In the genomic region with DNA sequence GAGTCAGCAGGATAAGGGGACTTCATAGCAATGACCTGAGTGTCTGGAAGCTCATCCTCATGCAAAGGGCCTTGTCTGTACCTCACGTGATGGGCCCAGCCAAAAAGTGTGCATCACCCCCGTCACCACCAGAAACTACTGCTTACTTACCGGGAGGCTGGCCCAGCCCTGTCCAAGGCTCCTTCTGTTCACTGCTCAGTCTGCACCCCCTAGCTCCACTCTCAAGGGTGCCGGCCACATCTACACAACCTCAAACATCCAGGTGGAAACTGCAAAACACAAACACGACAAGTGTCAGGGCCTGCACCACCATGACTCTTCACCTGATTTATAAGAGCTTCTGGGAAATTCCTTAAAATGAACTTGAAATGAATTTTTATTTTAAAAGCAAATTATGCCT, we compare ENCODE assay signal across 33 cellular contexts. TPM values are rescaled to one million over a fixed set of nuclear protein-coding genes. Genes with fewer than 3 reads are reported as not detected.
"Had no signal": no experiment of that assay in that cellular context is flagged by ENCODE, and none has a peak within 500 bp of the region (broad histone marks: within the 10 kb centered on the region; RNA-seq: fewer than 3 reads in every experiment).

No MANE protein-coding gene starts in this region.

- H3K36me3 ChIP-seq: esophagus muscularis mucosa, gastroesophageal sphincter, heart left ventricle, lower lobe of right lung, neutrophil, pancreas, right lobe of liver, thoracic aorta, tibial nerve, upper lobe of right lung, uterus had no signal

- H3K9me3 Mint-ChIP-seq: dendritic cell treated with granulocyte-macrophage colony-stimulating factor and Interleukin-4, amounts not matched to agents 40 ng/mL and 50 ng/mL, for 4 days; mesothelial cell of epicardium; natural killer cell treated with Interleukin-12 subunit alpha and Interleukin-12 subunit beta and Interleukin-15 and Interleukin-18, amount 100 ng/mL, for 72 hours; neural crest cell; stimulated activated naive CD8-positive, alpha-beta T cell treated with anti-CD3 and anti-CD28 coated beads, Interleukin-15, Interleukin-2, amounts not matched to agents 100 ng/mL and 50 ng/mL, for 24 hours had no signal

- H3K27me3 ChIP-seq: esophagus muscularis mucosa, gastroesophageal sphincter, heart left ventricle, pancreas, right lobe of liver, tibial nerve, upper lobe of right lung, uterus had no signal

- H3K4me3 Mint-ChIP-seq: dendritic cell treated with granulocyte-macrophage colony-stimulating factor and Interleukin-4, amounts not matched to agents 40 ng/mL and 50 ng/mL, for 4 days; mesothelial cell of epicardium; naive B cell; natural killer cell treated with Interleukin-12 subunit alpha and Interleukin-12 subunit beta and Interleukin-15 and Interleukin-18, amount 100 ng/mL, for 72 hours; neural crest cell; stimulated activated naive CD8-positive, alpha-beta T cell treated with anti-CD3 and anti-CD28 coated beads, Interleukin-15, Interleukin-2, amounts not matched to agents 100 ng/mL and 50 ng/mL, for 24 hours had no signal

- ATAC-seq: foreskin keratinocyte; gastroesophageal sphincter; heart left ventricle; left colon; left ventricle myocardium superior; lower lobe of right lung; mucosa of descending colon; natural killer cell treated with Interleukin-12 subunit alpha and Interleukin-12 subunit beta and Interleukin-15 and Interleukin-18, amount 100 ng/mL, for 72 hours; pancreas; right lobe of liver; upper lobe of right lung had no signal

- H3K9me3 ChIP-seq: esophagus muscularis mucosa, gastroesophageal sphincter, heart left ventricle, lower lobe of right lung, mucosa of descending colon, neutrophil, pancreas, right lobe of liver, thoracic aorta, tibial nerve, upper lobe of right lung, uterus had no signal

- H3K4me1 ChIP-seq: foreskin keratinocyte, gastroesophageal sphincter, heart left ventricle, lower lobe of right lung, pancreas, right lobe of liver, tibial nerve, upper lobe of right lung, uterus had no signal

- H3K27ac Mint-ChIP-seq: dendritic cell treated with granulocyte-macrophage colony-stimulating factor and Interleukin-4, amounts not matched to agents 40 ng/mL and 50 ng/mL, for 4 days; mesothelial cell of epicardium; naive B cell; natural killer cell treated with Interleukin-12 subunit alpha and Interleukin-12 subunit beta and Interleukin-15 and Interleukin-18, amount 100 ng/mL, for 72 hours; stimulated activated naive CD8-positive, alpha-beta T cell treated with anti-CD3 and anti-CD28 coated beads, Interleukin-15, Interleukin-2, amounts not matched to agents 100 ng/mL and 50 ng/mL, for 24 hours had no signal

- H3K36me3 Mint-ChIP-seq: mesothelial cell of epicardium; natural killer cell treated with Interleukin-12 subunit alpha and Interleukin-12 subunit beta and Interleukin-15 and Interleukin-18, amount 100 ng/mL, for 72 hours had no signal

- H3K4me2 ChIP-seq: smooth muscle cell had no signal

- H3K27me3 Mint-ChIP-seq: naive B cell; stimulated activated naive CD8-positive, alpha-beta T cell treated with anti-CD3 and anti-CD28 coated beads, Interleukin-15, Interleukin-2, amounts not matched to agents 100 ng/mL and 50 ng/mL, for 24 hours had no signal

- DNase-seq: effector CD8-positive, alpha-beta T cell; foreskin keratinocyte; heart left ventricle; hippocampal formation; kidney glomerular epithelial cell; left colon; left ventricle myocardium superior; lower lobe of right lung; mucosa of descending colon; naive B cell; pancreas; retina; stimulated activated CD4-positive, alpha-beta T cell treated with anti-CD3 and anti-CD28 coated beads, Interleukin-12 subunit alpha, Interleukin-12 subunit beta, amount 100 ng/mL, for 4 hours; stimulated activated CD4-positive, alpha-beta T cell treated with anti-CD3 and anti-CD28 coated beads, Interleukin-1b, Interleukin-23, amount 100 ng/mL, for 48 hours; stimulated activated CD4-positive, alpha-beta T cell treated with anti-CD3 and anti-CD28 coated beads, Interleukin-4, amount 100 ng/mL, for 1 hour; stimulated activated CD8-positive, alpha-beta memory T cell treated with anti-CD3 and anti-CD28 coated beads, Interleukin-4, amount 100 ng/mL, for 48 hours; upper lobe of right lung; uterus had no signal

- H3K4me3 ChIP-seq: esophagus muscularis mucosa, gastroesophageal sphincter, heart left ventricle, lower lobe of right lung, mucosa of descending colon, pancreas, right lobe of liver, smooth muscle cell, thoracic aorta, tibial nerve, upper lobe of right lung, uterus had no signal

- FAIRE-seq: colon, endothelial cell of umbilical vein, islet of Langerhans, pancreas had no signal

- H3K27ac ChIP-seq: esophagus muscularis mucosa, foreskin keratinocyte, gastroesophageal sphincter, heart left ventricle, lower lobe of right lung, neutrophil, pancreas, right lobe of liver, thoracic aorta, tibial nerve, upper lobe of right lung, uterus had no signal

RNA-seq across cellular contexts. Expression of gene ADD2, which starts 55.1 kb away (rescaled TPM):
- total RNA-seq: endothelial cell of umbilical vein had no signal
